Comparison of ENCODE assay signal across 7 cellular contexts in the genomic region with DNA sequence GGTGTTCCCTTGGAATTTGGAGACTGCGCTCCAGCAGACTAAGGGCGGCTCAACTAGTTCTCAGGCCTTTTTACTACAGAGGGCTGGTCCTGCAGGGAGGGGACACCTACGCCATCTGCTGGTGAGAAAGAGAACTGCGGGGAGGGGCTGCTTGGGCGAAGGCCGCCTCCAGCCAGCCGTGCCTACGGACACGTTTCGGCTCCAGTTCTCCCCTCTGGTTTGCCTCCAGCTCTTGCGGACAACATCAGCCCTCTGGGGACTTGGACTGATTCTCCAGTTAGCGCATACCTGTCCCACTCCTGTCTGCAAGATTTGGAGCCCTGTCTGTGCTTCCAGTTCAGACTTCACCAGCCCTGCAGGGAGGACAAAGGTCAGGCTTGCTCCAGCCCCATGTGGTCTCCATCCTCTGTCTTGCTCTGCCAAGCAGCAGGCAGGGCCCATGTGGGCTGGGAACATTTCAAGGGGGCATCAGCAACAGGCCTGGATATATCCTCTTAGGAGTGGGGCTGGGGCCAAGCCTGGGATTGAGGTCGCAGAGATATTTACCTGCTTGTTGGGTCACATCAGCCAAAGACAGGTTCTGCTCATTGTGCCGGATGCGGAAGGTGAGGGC. TPM values are rescaled to one million over a fixed set of nuclear protein-coding genes. Genes with fewer than 3 reads are reported as not detected.
DNase-seq lines count a peak whose midpoint lies in the region; ATAC-seq and TF ChIP-seq lines count a peak whose summit lies in the region.

No MANE protein-coding gene starts in this region.

- peak; percentile 99 for TF ChIP-seq CTCF in GM12875 (IDR thresholded peaks at IDR 0.05; ENCODE audit: borderline replicate concordance, insufficient read depth, low read depth, low read length)

- intact Hi-C loops in left colon (cut with DNase I, micrococcal nuclease): loop anchor here (2.0 to 10.0 kb wide), 2 partner anchors 134 to 138 kb away; partner anchors contain the start of gene NHEJ1 (in 2 of the 2)

- DNase-seq in NCI-H345 treated with DMSO at 0.1 percent for 48 hours (lab: John Stamatoyannopoulos, UW; ENCODE audit: unreplicated experiment): peak; percentile 63
- DNase-seq in activated CD4-positive, CD25-positive, alpha-beta regulatory T cell treated with anti-CD3 and anti-CD28 coated beads, Interleukin-2, amount 50 U/mL, for 16 hours (ENCODE audit: low read depth, low spot score): peak; percentile 73
- DNase-seq in central memory CD4-positive, alpha-beta T cell: peak; percentile 78
- DNase-seq in left colon: peak; percentile 78 to 91
- peak; percentile 89 for DNase-seq in stimulated activated CD4-positive, alpha-beta T cell treated with anti-CD3 and anti-CD28 coated beads, Interleukin-4, amount 100 ng/mL, for 1 hour

- ATAC-seq in HG03025 (IDR thresholded peaks at IDR 0.05; ENCODE audit: low FRiP score, unreplicated experiment) (peak; percentile 54), left colon (peak; percentile 70)

- no peak overlapping the region for H3K4me3 ChIP-seq in GM12875 (ENCODE audit: low read depth, low read length)

RNA-seq across cellular contexts. Expression of gene PTPRN, which starts 10.3 kb away (rescaled TPM):
- 1 to 10 TPM; 1.9 to 2.3 TPM for total RNA-seq in left colon

RNA-seq across cellular contexts. Expression of gene DNAJB2, which starts 19.7 kb away (rescaled TPM):
- total RNA-seq in left colon: 10 to 100 TPM; 64.2 to 67.6 TPM

RNA-seq across cellular contexts. Expression of gene RESP18, which starts 33.7 kb away (rescaled TPM):
- total RNA-seq in left colon: not detected

RNA-seq across cellular contexts. Expression of gene TUBA4A, which starts 45.1 kb away (rescaled TPM):
- total RNA-seq in left colon: 10 to 100 TPM; 60.2 to 83.1 TPM

RNA-seq across cellular contexts. Expression of gene TUBA4B, which starts 45.8 kb away (rescaled TPM):
- not detected for total RNA-seq in left colon
